In genomic region chr11:59426361-59427067, GRCh38 we compare ENCODE assay signal across 21 cellular contexts. TPM values are rescaled to one million over a fixed set of nuclear protein-coding genes. Genes with fewer than 3 reads are reported as not detected.
DNase-seq lines count a peak whose midpoint lies in the region; ATAC-seq lines count a peak whose summit lies in the region.
"Had no signal": no experiment of that assay in that cellular context is flagged by ENCODE, and none has a peak within 500 bp of the region (broad histone marks: within the 10 kb centered on the region; RNA-seq: fewer than 3 reads in every experiment).

OR5A2 (minus strand) TSS chr11:59426413; CDS start chr11:59422953, 3,460 bp downstream.

- H3K4me1 Mint-ChIP-seq in activated CD4-positive, alpha-beta T cell treated with anti-CD3 and anti-CD28 coated beads, Interleukin-2, amount 10 ng/mL, durations not matched to agents 24 days and 14 days, result peaks cover 2% of the 10 kb centered on the region
- H3K4me1 Mint-ChIP-seq in activated CD4-positive, alpha-beta T cell treated with anti-CD3 and anti-CD28 coated beads, Interleukin-2, amount 10 ng/mL, durations not matched to agents 7 days and 5 days, result peaks cover 9% of the 10 kb centered on the region
- no peaks in the 10 kb centered on the region for H3K4me1 Mint-ChIP-seq in activated T-helper 1 cell treated with anti-CD3 and anti-CD28 coated beads, Interleukin-12 subunit alpha, Interleukin-12 subunit beta, Interleukin-2, Interleukin-4 antibody, amounts not matched to agents 30 ng/mL and 10 ng/mL and 1 ng/mL, durations not matched to agents 14 hours and 24 hours and 36 hours (ENCODE audit: low read depth)
- H3K4me1 Mint-ChIP-seq in stimulated activated naive B cell treated with anti-CD40 and anti-IgM and Interleukin-4, amounts not matched to agents 10 μg/mL and 1 μg/mL and 100 μg/mL, for 72 hours, result peaks cover 8% of the 10 kb centered on the region in 2 donors
- H3K4me1 Mint-ChIP-seq: CD4-positive, alpha-beta memory T cell had no signal

- H3K27ac Mint-ChIP-seq in activated CD4-positive, alpha-beta T cell treated with anti-CD3 and anti-CD28 coated beads, Interleukin-2, amount 10 ng/mL, durations not matched to agents 24 days and 14 days, result no peak within 1 kb of the TSS
- no peak within 1 kb of the TSS for H3K27ac Mint-ChIP-seq in activated CD4-positive, alpha-beta T cell treated with anti-CD3 and anti-CD28 coated beads, Interleukin-2, amount 10 ng/mL, durations not matched to agents 7 days and 5 days
- H3K27ac Mint-ChIP-seq in activated T-helper 1 cell treated with anti-CD3 and anti-CD28 coated beads, Interleukin-12 subunit alpha, Interleukin-12 subunit beta, Interleukin-2, Interleukin-4 antibody, amounts not matched to agents 30 ng/mL and 10 ng/mL and 1 ng/mL, durations not matched to agents 14 hours and 24 hours and 36 hours, result no peak within 1 kb of the TSS
- H3K27ac Mint-ChIP-seq in stimulated activated naive B cell treated with anti-CD40 and anti-IgM and Interleukin-4, amounts not matched to agents 10 μg/mL and 1 μg/mL and 100 μg/mL, for 72 hours, result no peak within 1 kb of the TSS

- intact Hi-C loops in activated CD4-positive, alpha-beta T cell treated with anti-CD3 and anti-CD28 coated beads, Interleukin-2, amount 10 ng/mL, durations not matched to agents 24 days and 14 days (cut with micrococcal nuclease), result no loop called here
- intact Hi-C loops in activated T-helper 1 cell treated with anti-CD3 and anti-CD28 coated beads, Interleukin-12 subunit alpha, Interleukin-12 subunit beta, Interleukin-2, Interleukin-4 antibody, amounts not matched to agents 30 ng/mL and 10 ng/mL and 1 ng/mL, durations not matched to agents 14 hours and 24 hours and 36 hours (cut with micrococcal nuclease), result no loop called here

- no peak for ATAC-seq in HG03460 (IDR thresholded peaks at IDR 0.05; ENCODE audit: unreplicated experiment)
- no peak for ATAC-seq in stimulated activated naive B cell treated with anti-CD40 and anti-IgM and Interleukin-4, amounts not matched to agents 10 μg/mL and 1 μg/mL and 100 μg/mL, for 72 hours (replicated peaks)
- ATAC-seq: left lung; stimulated activated naive CD8-positive, alpha-beta T cell treated with anti-CD3 and anti-CD28 coated beads, Interleukin-15, Interleukin-2, amounts not matched to agents 100 U/mL and 50 U/mL, for 24 hours had no signal

- no peaks in the 10 kb centered on the region for H3K36me3 ChIP-seq in iPS-18a (ENCODE audit: control insufficient read depth, low read depth, low read length)
- H3K36me3 ChIP-seq: left lung, right lobe of liver, tibial nerve had no signal

- peaks cover 8% of the 10 kb centered on the region for H3K27me3 Mint-ChIP-seq in activated CD4-positive, alpha-beta T cell treated with anti-CD3 and anti-CD28 coated beads, Interleukin-2, amount 10 ng/mL, durations not matched to agents 24 days and 14 days
- H3K27me3 Mint-ChIP-seq in activated CD4-positive, alpha-beta T cell treated with anti-CD3 and anti-CD28 coated beads, Interleukin-2, amount 10 ng/mL, durations not matched to agents 7 days and 5 days, result peaks cover 21% of the 10 kb centered on the region
- H3K27me3 Mint-ChIP-seq in activated T-helper 1 cell treated with anti-CD3 and anti-CD28 coated beads, Interleukin-12 subunit alpha, Interleukin-12 subunit beta, Interleukin-2, Interleukin-4 antibody, amounts not matched to agents 30 ng/mL and 10 ng/mL and 1 ng/mL, durations not matched to agents 14 hours and 24 hours and 36 hours (ENCODE audit: insufficient read depth), result peaks cover 8% of the 10 kb centered on the region
- H3K27me3 Mint-ChIP-seq in stimulated activated naive B cell treated with anti-CD40 and anti-IgM and Interleukin-4, amounts not matched to agents 10 μg/mL and 1 μg/mL and 100 μg/mL, for 72 hours, result peaks cover 0 to 4% of the 10 kb centered on the region in 2 donors

- peak within 1 kb of the TSS; percentile 42 for H3K4me3 ChIP-seq in iPS-18a (ENCODE audit: low read length)
- H3K4me3 ChIP-seq: left lung, right lobe of liver, tibial nerve had no signal

- no peaks in the 10 kb centered on the region for H3K27me3 ChIP-seq in iPS-18a (ENCODE audit: control insufficient read depth, insufficient read depth, low read length)
- H3K27me3 ChIP-seq: left lung, right lobe of liver, tibial nerve had no signal

- H3K36me3 Mint-ChIP-seq in activated CD4-positive, alpha-beta T cell treated with anti-CD3 and anti-CD28 coated beads, Interleukin-2, amount 10 ng/mL, durations not matched to agents 24 days and 14 days (ENCODE audit: low read depth), result no peaks in the 10 kb centered on the region
- no peaks in the 10 kb centered on the region for H3K36me3 Mint-ChIP-seq in activated CD4-positive, alpha-beta T cell treated with anti-CD3 and anti-CD28 coated beads, Interleukin-2, amount 10 ng/mL, durations not matched to agents 7 days and 5 days (ENCODE audit: low read depth)
- H3K36me3 Mint-ChIP-seq in activated T-helper 1 cell treated with anti-CD3 and anti-CD28 coated beads, Interleukin-12 subunit alpha, Interleukin-12 subunit beta, Interleukin-2, Interleukin-4 antibody, amounts not matched to agents 30 ng/mL and 10 ng/mL and 1 ng/mL, durations not matched to agents 14 hours and 24 hours and 36 hours (ENCODE audit: low read depth), result no peaks in the 10 kb centered on the region
- H3K36me3 Mint-ChIP-seq in stimulated activated naive B cell treated with anti-CD40 and anti-IgM and Interleukin-4, amounts not matched to agents 10 μg/mL and 1 μg/mL and 100 μg/mL, for 72 hours, result no peaks in the 10 kb centered on the region
- H3K36me3 Mint-ChIP-seq: CD4-positive, alpha-beta memory T cell had no signal

- CTCF ChIA-PET in activated CD4-positive, alpha-beta T cell treated with anti-CD3 and anti-CD28 coated beads, Interleukin-2, amount 10 ng/mL, durations not matched to agents 7 days and 5 days (lab: Charles Lee), result interaction anchor here (1.1 kb wide), 1 partner anchor 255 kb away, joined by 4 read pairs; the partner anchor contains the start of gene DTX4

- peak within 1 kb of the TSS; percentile 67 for H3K27ac ChIP-seq in iPS-18a (ENCODE audit: low read length)
- H3K27ac ChIP-seq: left lung, right lobe of liver, tibial nerve had no signal

- H3K9me3 ChIP-seq in iPS-18a (ENCODE audit: control insufficient read depth, low read depth, low read length), result no peaks in the 10 kb centered on the region
- H3K9me3 ChIP-seq: left lung, right lobe of liver, tibial nerve had no signal

- peak; percentile 9 for DNase-seq in activated CD4-positive, alpha-beta T cell treated with anti-CD3 and anti-CD28 coated beads, Interleukin-2, amount 10 ng/mL, durations not matched to agents 24 days and 14 days
- DNase-seq in activated CD4-positive, alpha-beta T cell treated with anti-CD3 and anti-CD28 coated beads, Interleukin-2, amount 10 ng/mL, durations not matched to agents 7 days and 5 days, result no peak
- DNase-seq in astrocyte of the hippocampus (ENCODE audit: low read depth, low spot score), result peak; percentile 20
- DNase-seq in activated T-helper 1 cell treated with anti-CD3 and anti-CD28 coated beads, Interleukin-12 subunit alpha, Interleukin-12 subunit beta, Interleukin-2, Interleukin-4 antibody, amounts not matched to agents 30 ng/mL and 10 ng/mL and 1 ng/mL, durations not matched to agents 14 hours and 24 hours and 36 hours (ENCODE audit: low spot score), result no peak
- DNase-seq in hippocampal formation (lab: John Stamatoyannopoulos, UW), result no peak
- DNase-seq in stimulated activated naive B cell treated with anti-CD40 and anti-IgM and Interleukin-4, amounts not matched to agents 10 μg/mL and 1 μg/mL and 100 μg/mL, for 72 hours, result no peak
- DNase-seq: activated CD4-positive, CD25-positive, alpha-beta regulatory T cell treated with anti-CD3 and anti-CD28 coated beads, Interleukin-2, amount 50 U/mL, for 72 hours; caudate nucleus; CD4-positive, alpha-beta memory T cell; DMS79 treated with DMSO at 0.1 percent for 48 hours; effector CD8-positive, alpha-beta T cell; GOT3; KBM-7; left lung; MV-4-11; right lobe of liver; stimulated activated naive CD8-positive, alpha-beta T cell treated with anti-CD3 and anti-CD28 coated beads, Interleukin-15, Interleukin-2, amounts not matched to agents 100 U/mL and 50 U/mL, for 24 hours had no signal

- H3K4me3 Mint-ChIP-seq in activated CD4-positive, alpha-beta T cell treated with anti-CD3 and anti-CD28 coated beads, Interleukin-2, amount 10 ng/mL, durations not matched to agents 24 days and 14 days, result no peak within 1 kb of the TSS
- no peak within 1 kb of the TSS for H3K4me3 Mint-ChIP-seq in activated CD4-positive, alpha-beta T cell treated with anti-CD3 and anti-CD28 coated beads, Interleukin-2, amount 10 ng/mL, durations not matched to agents 7 days and 5 days
- no peak within 1 kb of the TSS for H3K4me3 Mint-ChIP-seq in activated T-helper 1 cell treated with anti-CD3 and anti-CD28 coated beads, Interleukin-12 subunit alpha, Interleukin-12 subunit beta, Interleukin-2, Interleukin-4 antibody, amounts not matched to agents 30 ng/mL and 10 ng/mL and 1 ng/mL, durations not matched to agents 14 hours and 24 hours and 36 hours
- no peak within 1 kb of the TSS for H3K4me3 Mint-ChIP-seq in stimulated activated naive B cell treated with anti-CD40 and anti-IgM and Interleukin-4, amounts not matched to agents 10 μg/mL and 1 μg/mL and 100 μg/mL, for 72 hours
- H3K4me3 Mint-ChIP-seq: CD4-positive, alpha-beta memory T cell had no signal

- peak within 1 kb of the TSS; percentile 38 for H3K9ac ChIP-seq in iPS-18a (ENCODE audit: low read length)

- no peaks in the 10 kb centered on the region for H3K9me3 Mint-ChIP-seq in activated CD4-positive, alpha-beta T cell treated with anti-CD3 and anti-CD28 coated beads, Interleukin-2, amount 10 ng/mL, durations not matched to agents 24 days and 14 days
- H3K9me3 Mint-ChIP-seq in activated CD4-positive, alpha-beta T cell treated with anti-CD3 and anti-CD28 coated beads, Interleukin-2, amount 10 ng/mL, durations not matched to agents 7 days and 5 days, result no peaks in the 10 kb centered on the region
- no peaks in the 10 kb centered on the region for H3K9me3 Mint-ChIP-seq in activated T-helper 1 cell treated with anti-CD3 and anti-CD28 coated beads, Interleukin-12 subunit alpha, Interleukin-12 subunit beta, Interleukin-2, Interleukin-4 antibody, amounts not matched to agents 30 ng/mL and 10 ng/mL and 1 ng/mL, durations not matched to agents 14 hours and 24 hours and 36 hours
- no peaks in the 10 kb centered on the region for H3K9me3 Mint-ChIP-seq in stimulated activated naive B cell treated with anti-CD40 and anti-IgM and Interleukin-4, amounts not matched to agents 10 μg/mL and 1 μg/mL and 100 μg/mL, for 72 hours
- H3K9me3 Mint-ChIP-seq: CD4-positive, alpha-beta memory T cell had no signal

- POLR2A ChIA-PET in activated CD4-positive, alpha-beta T cell treated with anti-CD3 and anti-CD28 coated beads, Interleukin-2, amount 10 ng/mL, durations not matched to agents 7 days and 5 days (lab: Charles Lee), result no interaction called here

- H3K4me1 ChIP-seq in iPS-18a (ENCODE audit: control insufficient read depth, low read depth, low read length), result peaks cover 28% of the 10 kb centered on the region
- H3K4me1 ChIP-seq: left lung, right lobe of liver, tibial nerve had no signal

RNA-seq across cellular contexts. Expression of gene OR5A2, which starts in this region (rescaled TPM):
- total RNA-seq in activated CD4-positive, alpha-beta T cell treated with anti-CD3 and anti-CD28 coated beads, Interleukin-2, amount 10 ng/mL, durations not matched to agents 24 days and 14 days, result not detected in 2 replicates
- total RNA-seq in activated CD4-positive, alpha-beta T cell treated with anti-CD3 and anti-CD28 coated beads, Interleukin-2, amount 10 ng/mL, durations not matched to agents 7 days and 5 days, result not detected
- not detected in 2 replicates for total RNA-seq in activated T-helper 1 cell treated with anti-CD3 and anti-CD28 coated beads, Interleukin-12 subunit alpha, Interleukin-12 subunit beta, Interleukin-2, Interleukin-4 antibody, amounts not matched to agents 30 ng/mL and 10 ng/mL and 1 ng/mL, durations not matched to agents 14 hours and 24 hours and 36 hours
- total RNA-seq: CD4-positive, alpha-beta memory T cell; left lung; omental fat pad; right lobe of liver; tibial nerve had no signal

Comparison
In these comparisons a context has a peak if more than half of its experiments do, and no peak if none do; other contexts are left out.
1. Peak in DNase-seq in activated CD4-positive, alpha-beta T cell treated with anti-CD3 and anti-CD28 coated beads, Interleukin-2, amount 10 ng/mL, durations not matched to agents 24 days and 14 days; RNA of the gene not detected or under 1 TPM.